In genomic region chr16:69741519-69741918, GRCh38 we compare ENCODE assay signal across 16 cellular contexts. TPM values are rescaled to one million over a fixed set of nuclear protein-coding genes. Genes with fewer than 3 reads are reported as not detected.
DNase-seq lines count a peak whose midpoint lies in the region; ATAC-seq, FAIRE-seq and TF ChIP-seq lines count a peak whose summit lies in the region.
"Had no signal": no experiment of that assay in that cellular context is flagged by ENCODE, and none has a peak within 500 bp of the region (broad histone marks: within the 10 kb centered on the region; RNA-seq: fewer than 3 reads in every experiment).

No MANE protein-coding gene starts in this region.

- POLR2A ChIA-PET in activated CD4-positive, alpha-beta T cell treated with anti-CD3 and anti-CD28 coated beads, Interleukin-2, amount 10 ng/mL, durations not matched to agents 7 days and 5 days (lab: Charles Lee) = no interaction called here

- H3K36me3 Mint-ChIP-seq in osteocyte (ENCODE audit: unreplicated experiment) = peaks cover 37% of the 10 kb centered on the region
- peaks cover 43% of the 10 kb centered on the region for H3K36me3 Mint-ChIP-seq in activated CD4-positive, alpha-beta T cell treated with anti-CD3 and anti-CD28 coated beads, Interleukin-2, amount 10 ng/mL, durations not matched to agents 7 days and 5 days (ENCODE audit: low read depth)

- CTCF ChIA-PET in activated CD4-positive, alpha-beta T cell treated with anti-CD3 and anti-CD28 coated beads, Interleukin-2, amount 10 ng/mL, durations not matched to agents 7 days and 5 days (lab: Charles Lee) = interaction anchor here (0.6 to 2.5 kb wide), 4 partner anchors 15 to 920 kb away, joined by 3 to 13 read pairs (median 5); partner anchors contain the start of gene NQO1

- no peak for TF ChIP-seq POLR2A in esophagus muscularis mucosa (IDR thresholded peaks at IDR 0.05; ENCODE audit: low read depth)
- no peak for TF ChIP-seq POLR2A in right lobe of liver (IDR thresholded peaks at IDR 0.05)

- H3K4me3 Mint-ChIP-seq in osteocyte (ENCODE audit: unreplicated experiment) = peak overlapping the region; percentile 20
- H3K4me3 Mint-ChIP-seq in activated CD4-positive, alpha-beta T cell treated with anti-CD3 and anti-CD28 coated beads, Interleukin-2, amount 10 ng/mL, durations not matched to agents 7 days and 5 days = no peak overlapping the region
- H3K4me3 Mint-ChIP-seq: stimulated activated memory B cell treated with anti-CD40 and anti-IgM and Interleukin-4, amounts not matched to agents 10 μg/mL and 1 μg/mL and 100 μg/mL, for 72 hours; T-helper 17 cell had no signal

- no peaks in the 10 kb centered on the region for H3K9me3 ChIP-seq in esophagus muscularis mucosa
- H3K9me3 ChIP-seq in right lobe of liver = peaks cover 0 to 3% (median 0%) of the 10 kb centered on the region in 4 donors
- H3K9me3 ChIP-seq: body of pancreas, prostate gland had no signal

- TF ChIP-seq CTCF in esophagus muscularis mucosa (IDR thresholded peaks at IDR 0.05) (no peak), osteocyte (IDR thresholded peaks at IDR 0.05) (no peak), right lobe of liver (IDR thresholded peaks at IDR 0.05) (no peak)

- H3K9me3 Mint-ChIP-seq in osteocyte (ENCODE audit: unreplicated experiment) = no peaks in the 10 kb centered on the region
- H3K9me3 Mint-ChIP-seq in activated CD4-positive, alpha-beta T cell treated with anti-CD3 and anti-CD28 coated beads, Interleukin-2, amount 10 ng/mL, durations not matched to agents 7 days and 5 days = no peaks in the 10 kb centered on the region
- H3K9me3 Mint-ChIP-seq: stimulated activated memory B cell treated with anti-CD40 and anti-IgM and Interleukin-4, amounts not matched to agents 10 μg/mL and 1 μg/mL and 100 μg/mL, for 72 hours had no signal

- intact Hi-C loops in esophagus muscularis mucosa (cut with DNase I) (no loop called here), right lobe of liver (cut with DNase I) (no loop called here)

- no peaks in the 10 kb centered on the region for H3K27me3 Mint-ChIP-seq in osteocyte (ENCODE audit: unreplicated experiment)
- no peaks in the 10 kb centered on the region for H3K27me3 Mint-ChIP-seq in activated CD4-positive, alpha-beta T cell treated with anti-CD3 and anti-CD28 coated beads, Interleukin-2, amount 10 ng/mL, durations not matched to agents 7 days and 5 days
- H3K27me3 Mint-ChIP-seq: stimulated activated memory B cell treated with anti-CD40 and anti-IgM and Interleukin-4, amounts not matched to agents 10 μg/mL and 1 μg/mL and 100 μg/mL, for 72 hours; T-helper 17 cell had no signal

- peaks cover 26 to 73% (median 66%) of the 10 kb centered on the region in 4 donors for H3K36me3 ChIP-seq in esophagus muscularis mucosa
- peaks cover 3 to 57% (median 19%) of the 10 kb centered on the region in 4 donors for H3K36me3 ChIP-seq in right lobe of liver

- ATAC-seq in SK-N-SH treated with all-trans-retinoic acid at 6 μM for 48 hours = peak; percentile 17; the same call in 1 of the 3 replicates
- ATAC-seq in HG03442 (IDR thresholded peaks at IDR 0.05; ENCODE audit: unreplicated experiment) = no peak
- ATAC-seq in right lobe of liver = no peak
- ATAC-seq: stimulated activated memory B cell treated with anti-CD40 and anti-IgM and Interleukin-4, amounts not matched to agents 10 μg/mL and 1 μg/mL and 100 μg/mL, for 72 hours; T-helper 17 cell had no signal

- FAIRE-seq in GM19239 (lab: Jason Lieb, UNC) = peak; percentile 28
- FAIRE-seq: GM12892 had no signal

- DNase-seq in GM19239 (ENCODE audit: insufficient read length, low spot score) = no peak
- no peak for DNase-seq in esophagus muscularis mucosa (ENCODE audit: extremely low spot score)
- DNase-seq in osteocyte (ENCODE audit: extremely low spot score, unreplicated experiment) = no peak
- DNase-seq in activated CD4-positive, alpha-beta T cell treated with anti-CD3 and anti-CD28 coated beads, Interleukin-2, amount 10 ng/mL, durations not matched to agents 7 days and 5 days = no peak
- DNase-seq in MV-4-11 (lab: John Stamatoyannopoulos, UW) = no peak
- no peak for DNase-seq in right lobe of liver
- DNase-seq: activated CD4-positive, alpha-beta T cell treated with anti-CD3 and anti-CD28 coated beads for 4 hours; activated T-cell treated with anti-CD3 and anti-CD28 coated beads, Interleukin-2, amount 50 U/mL, for 48 hours; stimulated activated CD4-positive, alpha-beta T cell treated with anti-CD3 and anti-CD28 coated beads, Interleukin-4, amount 100 ng/mL, for 24 hours; T-helper 17 cell had no signal

- no peak for TF ChIP-seq EP300 in esophagus muscularis mucosa (IDR thresholded peaks at IDR 0.05)

- H3K4me1 Mint-ChIP-seq in osteocyte (ENCODE audit: unreplicated experiment) = peaks cover 22% of the 10 kb centered on the region
- no peaks in the 10 kb centered on the region for H3K4me1 Mint-ChIP-seq in activated CD4-positive, alpha-beta T cell treated with anti-CD3 and anti-CD28 coated beads, Interleukin-2, amount 10 ng/mL, durations not matched to agents 7 days and 5 days
- H3K4me1 Mint-ChIP-seq: stimulated activated memory B cell treated with anti-CD40 and anti-IgM and Interleukin-4, amounts not matched to agents 10 μg/mL and 1 μg/mL and 100 μg/mL, for 72 hours; T-helper 17 cell had no signal

- H3K27ac ChIP-seq in esophagus muscularis mucosa (replicated peaks in 1 of 4) = peak overlapping the region; percentile 1 to 60 (median 51)
- H3K27ac ChIP-seq in right lobe of liver = no peak overlapping the region
- H3K27ac ChIP-seq: prostate gland had no signal

- H3K4me3 ChIP-seq in esophagus muscularis mucosa (no peak overlapping the region), right lobe of liver (no peak overlapping the region)
- H3K4me3 ChIP-seq: body of pancreas, prostate gland had no signal

- H3K27ac Mint-ChIP-seq in osteocyte (ENCODE audit: unreplicated experiment) = peak overlapping the region; percentile 77
- no peak overlapping the region for H3K27ac Mint-ChIP-seq in activated CD4-positive, alpha-beta T cell treated with anti-CD3 and anti-CD28 coated beads, Interleukin-2, amount 10 ng/mL, durations not matched to agents 7 days and 5 days
- H3K27ac Mint-ChIP-seq: stimulated activated memory B cell treated with anti-CD40 and anti-IgM and Interleukin-4, amounts not matched to agents 10 μg/mL and 1 μg/mL and 100 μg/mL, for 72 hours; T-helper 17 cell had no signal

- WGBS in esophagus muscularis mucosa = 70% methylated on average over 8 of the region's 8 CpGs
- 41% methylated on average over 8 of the region's 8 CpGs for WGBS in right lobe of liver (ENCODE audit: insufficient coverage, low coverage, low lambda C conversion rate, missing lambda C conversion rate)

- peaks cover 10 to 25% (median 19%) of the 10 kb centered on the region in 4 donors for H3K4me1 ChIP-seq in esophagus muscularis mucosa
- peaks cover 0 to 7% (median 0%) of the 10 kb centered on the region in 4 donors for H3K4me1 ChIP-seq in right lobe of liver
- H3K4me1 ChIP-seq: body of pancreas, prostate gland had no signal

- H3K27me3 ChIP-seq in esophagus muscularis mucosa = no peaks in the 10 kb centered on the region
- H3K27me3 ChIP-seq in right lobe of liver = no peaks in the 10 kb centered on the region
- H3K27me3 ChIP-seq: body of pancreas had no signal

TF ChIP-seq in SK-N-SH treated with all-trans-retinoic acid at 6 μM for 48 hours, 23 proteins besides CTCF, POLR2A, EP300 and RAD21:
- no peak for TF ChIP-seq CREB5 (CRISPR knock-in tag; IDR thresholded peaks at IDR 0.05; ENCODE audit: low read depth)

RNA-seq across cellular contexts. Expression of gene NOB1, which starts 13.2 kb away (rescaled TPM):
- 10 to 100 TPM; 22.4 to 39.2 (median 30.3) TPM for total RNA-seq in esophagus muscularis mucosa
- total RNA-seq in osteocyte = 41.9 and 43.3 TPM in 2 replicates
- total RNA-seq in activated CD4-positive, alpha-beta T cell treated with anti-CD3 and anti-CD28 coated beads, Interleukin-2, amount 10 ng/mL, durations not matched to agents 7 days and 5 days = 10 to 100 TPM; 60.5 to 62.5 TPM
- 10 to 100 TPM; 15.5 to 19.5 (median 16.6) TPM for total RNA-seq in right lobe of liver

RNA-seq across cellular contexts. Expression of gene NQO1, which starts 15.2 kb away (rescaled TPM):
- 100 to 1,000 TPM in 2 of 4 donors, 10 to 100 TPM in 2; 54.5 to 114 (median 96.3) TPM for total RNA-seq in esophagus muscularis mucosa
- total RNA-seq in osteocyte = 389 and 470 TPM in 2 replicates
- total RNA-seq in activated CD4-positive, alpha-beta T cell treated with anti-CD3 and anti-CD28 coated beads, Interleukin-2, amount 10 ng/mL, durations not matched to agents 7 days and 5 days = 10 to 100 TPM; 20.4 to 22.4 TPM
- total RNA-seq in right lobe of liver = 10 to 100 TPM in 3 of 6 experiments, 1 to 10 TPM in 3; 1.5 to 26.6 (median 8.5) TPM

RNA-seq across cellular contexts. Expression of gene WWP2, which starts 20.6 kb away (rescaled TPM):
- 10 to 100 TPM; 21.9 to 32.8 (median 27.8) TPM for total RNA-seq in esophagus muscularis mucosa
- 36.2 and 38.2 TPM in 2 replicates for total RNA-seq in osteocyte
- total RNA-seq in activated CD4-positive, alpha-beta T cell treated with anti-CD3 and anti-CD28 coated beads, Interleukin-2, amount 10 ng/mL, durations not matched to agents 7 days and 5 days = 10 to 100 TPM; 68.8 to 76.3 TPM
- total RNA-seq in right lobe of liver = 10 to 100 TPM; 18.1 to 24.6 (median 22.4) TPM

Comparison
In these comparisons a context has a peak if more than half of its experiments do, and no peak if none do; other contexts are left out.
1. H3K27ac ChIP-seq: peak in esophagus muscularis mucosa (4 of 4); none in right lobe of liver (0 of 3).